ENCODE assay signal across 8 cellular contexts in the genomic region with DNA sequence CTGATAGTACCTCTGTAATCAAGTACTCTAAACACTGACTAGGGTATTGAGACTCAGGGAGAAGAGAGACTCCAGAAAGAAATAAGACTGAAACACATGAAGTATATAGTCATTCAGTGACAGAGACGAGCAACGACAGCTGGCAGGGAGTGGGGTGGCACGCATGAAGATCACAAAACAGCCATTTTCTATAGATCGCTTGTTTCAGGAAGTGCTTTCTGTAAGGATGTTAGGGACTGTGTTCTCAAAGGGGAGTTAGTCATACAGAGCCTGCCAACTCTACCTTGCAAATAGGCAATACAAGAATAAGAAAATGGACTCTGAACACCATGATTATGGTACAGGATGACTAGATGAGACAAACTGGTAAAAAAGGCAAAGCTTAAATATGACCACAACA.
DNase-seq lines count a peak whose midpoint lies in the region; ATAC-seq, FAIRE-seq and TF ChIP-seq lines count a peak whose summit lies in the region.

No MANE protein-coding gene starts in this region.

- FAIRE-seq in D721Med (lab: Jason Lieb, UNC), result no peak

- CTCF ChIA-PET in activated CD4-positive, alpha-beta T cell treated with anti-CD3 and anti-CD28 coated beads for 36 hours (lab: Charles Lee), result interaction anchor here (0.5 to 1.7 kb wide), 9 partner anchors 9 to 304 kb away, joined by 3 to 4 read pairs (median 3); no protein-coding TSS in a partner anchor

- peak; percentile 97 for ATAC-seq in activated CD4-positive, alpha-beta T cell treated with anti-CD3 and anti-CD28 coated beads for 36 hours
- ATAC-seq in HG03280 (IDR thresholded peaks at IDR 0.05; ENCODE audit: unreplicated experiment), result peak; percentile 82
- ATAC-seq in stimulated activated naive CD8-positive, alpha-beta T cell treated with anti-CD3 and anti-CD28 coated beads, Interleukin-15, amount 100 ng/mL, for 72 hours, result peak; percentile 97

- peaks cover 37% of the 10 kb centered on the region for H3K4me1 Mint-ChIP-seq in activated CD4-positive, alpha-beta T cell treated with anti-CD3 and anti-CD28 coated beads for 36 hours
- H3K4me1 Mint-ChIP-seq in activated T-helper 2 cell treated with anti-CD3 and anti-CD28 coated beads, Interferon-gamma antibody, Interleukin-2, Interleukin-4, amounts not matched to agents 10 μg/mL and 5 μg/mL and 100 μg/mL, durations not matched to agents 14 hours and 24 hours and 36 hours (ENCODE audit: low read depth), result peaks cover 22% of the 10 kb centered on the region
- H3K4me1 Mint-ChIP-seq in stimulated activated naive CD8-positive, alpha-beta T cell treated with anti-CD3 and anti-CD28 coated beads, Interleukin-15, amount 100 ng/mL, for 72 hours, result peaks cover 16% of the 10 kb centered on the region

- no peak for TF ChIP-seq CTCF in D721Med (IDR thresholded peaks at IDR 0.05; ENCODE audit: insufficient read depth, missing control alignments)

- H3K27me3 Mint-ChIP-seq in activated CD4-positive, alpha-beta T cell treated with anti-CD3 and anti-CD28 coated beads for 36 hours, result no peaks in the 10 kb centered on the region
- H3K27me3 Mint-ChIP-seq in activated T-helper 2 cell treated with anti-CD3 and anti-CD28 coated beads, Interferon-gamma antibody, Interleukin-2, Interleukin-4, amounts not matched to agents 10 μg/mL and 5 μg/mL and 100 μg/mL, durations not matched to agents 14 hours and 24 hours and 36 hours (ENCODE audit: low read depth), result no peaks in the 10 kb centered on the region
- H3K27me3 Mint-ChIP-seq in stimulated activated naive CD8-positive, alpha-beta T cell treated with anti-CD3 and anti-CD28 coated beads, Interleukin-15, amount 100 ng/mL, for 72 hours, result no peaks in the 10 kb centered on the region

- peaks cover 15% of the 10 kb centered on the region for H3K36me3 Mint-ChIP-seq in activated CD4-positive, alpha-beta T cell treated with anti-CD3 and anti-CD28 coated beads for 36 hours (ENCODE audit: low read depth)
- peaks cover 19% of the 10 kb centered on the region for H3K36me3 Mint-ChIP-seq in activated T-helper 2 cell treated with anti-CD3 and anti-CD28 coated beads, Interferon-gamma antibody, Interleukin-2, Interleukin-4, amounts not matched to agents 10 μg/mL and 5 μg/mL and 100 μg/mL, durations not matched to agents 14 hours and 24 hours and 36 hours (ENCODE audit: low read depth)

- H3K9me3 Mint-ChIP-seq in activated CD4-positive, alpha-beta T cell treated with anti-CD3 and anti-CD28 coated beads for 36 hours (ENCODE audit: low read depth), result no peaks in the 10 kb centered on the region
- H3K9me3 Mint-ChIP-seq in activated T-helper 2 cell treated with anti-CD3 and anti-CD28 coated beads, Interferon-gamma antibody, Interleukin-2, Interleukin-4, amounts not matched to agents 10 μg/mL and 5 μg/mL and 100 μg/mL, durations not matched to agents 14 hours and 24 hours and 36 hours, result no peaks in the 10 kb centered on the region
- H3K9me3 Mint-ChIP-seq in stimulated activated naive CD8-positive, alpha-beta T cell treated with anti-CD3 and anti-CD28 coated beads, Interleukin-15, amount 100 ng/mL, for 72 hours, result no peaks in the 10 kb centered on the region

- no peak overlapping the region for H3K4me3 Mint-ChIP-seq in activated CD4-positive, alpha-beta T cell treated with anti-CD3 and anti-CD28 coated beads for 36 hours
- H3K4me3 Mint-ChIP-seq in activated T-helper 2 cell treated with anti-CD3 and anti-CD28 coated beads, Interferon-gamma antibody, Interleukin-2, Interleukin-4, amounts not matched to agents 10 μg/mL and 5 μg/mL and 100 μg/mL, durations not matched to agents 14 hours and 24 hours and 36 hours (ENCODE audit: low read depth), result no peak overlapping the region
- no peak overlapping the region for H3K4me3 Mint-ChIP-seq in stimulated activated naive CD8-positive, alpha-beta T cell treated with anti-CD3 and anti-CD28 coated beads, Interleukin-15, amount 100 ng/mL, for 72 hours

- DNase-seq in activated CD4-positive, alpha-beta T cell treated with anti-CD3 and anti-CD28 coated beads for 36 hours, result peak; percentile 82
- DNase-seq in activated CD4-positive, alpha-beta T cell treated with anti-CD3 and anti-CD28 coated beads for 1 hour, result no peak
- peak; percentile 22 for DNase-seq in activated T-helper 2 cell treated with anti-CD3 and anti-CD28 coated beads, Interferon-gamma antibody, Interleukin-2, Interleukin-4, amounts not matched to agents 10 μg/mL and 5 μg/mL and 100 μg/mL, durations not matched to agents 14 hours and 24 hours and 36 hours (ENCODE audit: low spot score)
- peak; percentile 43 to 67 for DNase-seq in stimulated activated naive CD8-positive, alpha-beta T cell treated with anti-CD3 and anti-CD28 coated beads, Interleukin-15, amount 100 ng/mL, for 72 hours
- DNase-seq in D721Med (ENCODE audit: insufficient read length, low spot score), result no peak
- DNase-seq in GOT3 (lab: John Stamatoyannopoulos, UW), result no peak
- no peak for DNase-seq in NCI-H1092 treated with DMSO at 0.1 percent for 48 hours (lab: John Stamatoyannopoulos, UW)

- intact Hi-C loops in activated CD4-positive, alpha-beta T cell treated with anti-CD3 and anti-CD28 coated beads for 36 hours (cut with DNase I, micrococcal nuclease), result loop anchor here (1.0 to 10.0 kb wide), 10 partner anchors 65 to 1097 kb away; no protein-coding TSS in a partner anchor
- intact Hi-C loops in activated T-helper 2 cell treated with anti-CD3 and anti-CD28 coated beads, Interferon-gamma antibody, Interleukin-2, Interleukin-4, amounts not matched to agents 10 μg/mL and 5 μg/mL and 100 μg/mL, durations not matched to agents 14 hours and 24 hours and 36 hours (cut with micrococcal nuclease), result loop anchor here (1.0 to 10.0 kb wide), 7 partner anchors 89 to 937 kb away; no protein-coding TSS in a partner anchor

- POLR2A ChIA-PET in activated CD4-positive, alpha-beta T cell treated with anti-CD3 and anti-CD28 coated beads for 36 hours (lab: Charles Lee), result interaction anchor here (0.5 to 0.6 kb wide), 3 partner anchors 106 to 126 kb away, joined by 3 to 7 read pairs (median 6); no protein-coding TSS in a partner anchor

- no peak overlapping the region for H3K27ac Mint-ChIP-seq in activated CD4-positive, alpha-beta T cell treated with anti-CD3 and anti-CD28 coated beads for 36 hours
- H3K27ac Mint-ChIP-seq in activated T-helper 2 cell treated with anti-CD3 and anti-CD28 coated beads, Interferon-gamma antibody, Interleukin-2, Interleukin-4, amounts not matched to agents 10 μg/mL and 5 μg/mL and 100 μg/mL, durations not matched to agents 14 hours and 24 hours and 36 hours, result no peak overlapping the region
- no peak overlapping the region for H3K27ac Mint-ChIP-seq in stimulated activated naive CD8-positive, alpha-beta T cell treated with anti-CD3 and anti-CD28 coated beads, Interleukin-15, amount 100 ng/mL, for 72 hours

Comparison
In these comparisons a context has a peak if more than half of its experiments do, and no peak if none do; other contexts are left out.
1. DNase-seq: peak in activated CD4-positive, alpha-beta T cell treated with anti-CD3 and anti-CD28 coated beads for 36 hours (single experiment), activated T-helper 2 cell treated with anti-CD3 and anti-CD28 coated beads, Interferon-gamma antibody, Interleukin-2, Interleukin-4, amounts not matched to agents 10 μg/mL and 5 μg/mL and 100 μg/mL, durations not matched to agents 14 hours and 24 hours and 36 hours (single experiment) and stimulated activated naive CD8-positive, alpha-beta T cell treated with anti-CD3 and anti-CD28 coated beads, Interleukin-15, amount 100 ng/mL, for 72 hours (2 of 2); none in activated CD4-positive, alpha-beta T cell treated with anti-CD3 and anti-CD28 coated beads for 1 hour (single experiment), D721Med (single experiment), GOT3 (single experiment) and NCI-H1092 treated with DMSO at 0.1 percent for 48 hours (single experiment).
2. Peak in every context shown above with its lines, with median percentiles within 50 percentile points of each other: ATAC-seq.